ENCODE assay signal across 8 cellular contexts in genomic region chr16:27367463-27368357, GRCh38. TPM values are rescaled to one million over a fixed set of nuclear protein-coding genes. Genes with fewer than 3 reads are reported as not detected.
DNase-seq lines count a peak whose midpoint lies in the region; ATAC-seq, FAIRE-seq and TF ChIP-seq lines count a peak whose summit lies in the region.

No MANE protein-coding gene starts in this region.

- peak overlapping the region; percentile 77 for H3K4me2 ChIP-seq in OCI-LY3 (ENCODE audit: low read length)

- TF ChIP-seq CTCF in C4-2B (conservative IDR thresholded peaks at IDR 0.05) (peak; percentile 89), OCI-LY3 (IDR thresholded peaks at IDR 0.05; ENCODE audit: low read depth, low read length) (peak; percentile 66)

- H3K79me2 ChIP-seq in OCI-LY3 (ENCODE audit: low read length): 0 out of 2 replicates have a peak, but pooled peaks cover 4% of the 10 kb centered on the region

- peaks cover 9% of the 10 kb centered on the region; the same call in 1 of the 2 replicates for H3K9me3 ChIP-seq in OCI-LY3 (ENCODE audit: insufficient read depth, low read length)
- no peaks in the 10 kb centered on the region for H3K9me3 ChIP-seq in esophagus (ENCODE audit: control insufficient read depth in 2 of 2, insufficient read depth in 1 of 2, low read depth in 1 of 2, low read length in 1 of 2)

- ATAC-seq in HG03378 (IDR thresholded peaks at IDR 0.05; ENCODE audit: unreplicated experiment): peak; percentile 70
- ATAC-seq in naive B cell (ENCODE audit: low read depth in 2 of 2): peak; percentile 76 to 80

- H3K9me3 Mint-ChIP-seq in naive B cell: peaks cover 0 to 16% (median 4%) of the 10 kb centered on the region in 7 donors

- H3K4me3 Mint-ChIP-seq in naive B cell: peak overlapping the region; percentile 61 to 87 (median 73)

- H2AFZ ChIP-seq in OCI-LY3 (ENCODE audit: low read depth, low read length): peak overlapping the region; percentile 82

- H3K27me3 ChIP-seq in OCI-LY3 (ENCODE audit: low read depth, low read length): no peaks in the 10 kb centered on the region
- H3K27me3 ChIP-seq in esophagus (ENCODE audit: control insufficient read depth in 1 of 2, insufficient read depth in 2 of 2, low read length in 2 of 2): no peaks in the 10 kb centered on the region

- H3K36me3 ChIP-seq in OCI-LY3 (replicated peaks; ENCODE audit: low read depth, low read length) (peaks cover 12% of the 10 kb centered on the region), esophagus (ENCODE audit: control insufficient read depth in 2 of 2, insufficient read depth in 2 of 2, low read length in 1 of 2) (peaks cover 0 to 14% of the 10 kb centered on the region in 2 donors)

- H3K36me3 Mint-ChIP-seq in naive B cell: peaks cover 0 to 19% of the 10 kb centered on the region in 2 donors

- peaks cover 37% of the 10 kb centered on the region for H3K4me1 ChIP-seq in OCI-LY3 (ENCODE audit: low read length)
- peaks cover 2 to 6% of the 10 kb centered on the region in 2 donors for H3K4me1 ChIP-seq in esophagus (ENCODE audit: control insufficient read depth in 2 of 2, insufficient read depth in 2 of 2, low read length in 1 of 2)

- H4K20me1 ChIP-seq in OCI-LY3 (ENCODE audit: insufficient read depth, low read length): no peaks in the 10 kb centered on the region

- 11 to 13% methylated on average over 27 of the region's 27 CpGs for WGBS in esophagus, 2 donors

- peak; percentile 99 for FAIRE-seq in GM19239 (lab: Jason Lieb, UNC)

- peaks cover 33 to 72% (median 65%) of the 10 kb centered on the region in 3 donors for H3K4me1 Mint-ChIP-seq in naive B cell

- DNase-seq in GM19239 (ENCODE audit: insufficient read length, low spot score): peak; percentile 76
- peak; percentile 91 for DNase-seq in activated T-cell treated with anti-CD3 and anti-CD28 coated beads for 4 hours
- DNase-seq in naive B cell: peak; percentile 95
- DNase-seq in stimulated activated CD8-positive, alpha-beta memory T cell treated with anti-CD3 and anti-CD28 coated beads, Interleukin-7, amount 100 ng/mL, for 48 hours (ENCODE audit: extremely low read depth in 1 of 2, low read depth in 1 of 2): peak; percentile 76 to 93

- peak overlapping the region; percentile 99 to 100 (median 100) for H3K27ac Mint-ChIP-seq in naive B cell

- no peak overlapping the region for H3K27ac ChIP-seq in C4-2B
- peak overlapping the region; percentile 81 for H3K27ac ChIP-seq in OCI-LY3 (ENCODE audit: low read length)
- peak overlapping the region; percentile 68 to 86 for H3K27ac ChIP-seq in esophagus (ENCODE audit: low read depth in 2 of 2, low read length in 1 of 2)

- H3K27me3 Mint-ChIP-seq in naive B cell: no peaks in the 10 kb centered on the region

- H3K4me3 ChIP-seq in OCI-LY3 (ENCODE audit: low read length) (peak overlapping the region; percentile 65), esophagus (ENCODE audit: low read depth in 1 of 2, low read length in 2 of 2) (peak overlapping the region; percentile 12 to 20)

- peak overlapping the region; percentile 66 for H3K9ac ChIP-seq in OCI-LY3 (ENCODE audit: low read length)

RNA-seq across cellular contexts. Expression of gene IL21R, which starts 34.3 kb away (rescaled TPM):
- polyA plus RNA-seq in esophagus (under 1 TPM; 0.19 to 0.24 TPM), naive B cell (ENCODE audit: low read depth in 6 of 6) (100 to 1,000 TPM in 1 of 6 donors, 10 to 100 TPM in 5; 47.9 to 118 (median 74.5) TPM)

RNA-seq across cellular contexts. Expression of gene IL4R, which starts 53.9 kb away (rescaled TPM):
- polyA plus RNA-seq in esophagus: 10 to 100 TPM; 51.1 to 60.0 TPM
- 1,000 to 10,000 TPM in 1 of 6 donors, 100 to 1,000 TPM in 5; 355 to 1,202 (median 525) TPM for polyA plus RNA-seq in naive B cell (ENCODE audit: low read depth in 6 of 6)

Comparison
In these comparisons a context has a peak if more than half of its experiments do, and no peak if none do; other contexts are left out.
1. RNA of gene IL21R, which starts 34.3 kb away (polyA plus RNA-seq): 47.9 to 118 TPM in naive B cell; 0.19 to 0.24 TPM in esophagus; every median in the first group is over 10 times any median in the second.
2. RNA of gene IL4R, which starts 53.9 kb away (polyA plus RNA-seq): 355 to 1,202 TPM in naive B cell; 51.1 to 60.0 TPM in esophagus; every median in the first group is over 4 times any median in the second.
3. Peak in every context shown above with its lines, with median percentiles within 50 percentile points of each other: DNase-seq.